Comparison of ENCODE assay signal across 28 cellular contexts in genomic region chr5:54725391-54726280, GRCh38.
DNase-seq lines count a peak whose midpoint lies in the region; ATAC-seq, FAIRE-seq and TF ChIP-seq lines count a peak whose summit lies in the region.
"Had no signal": no experiment of that assay in that cellular context is flagged by ENCODE, and none has a peak within 500 bp of the region (broad histone marks: within the 10 kb centered on the region; RNA-seq: fewer than 3 reads in every experiment).

No MANE protein-coding gene starts in this region.

- peak overlapping the region; percentile 36; the same call in 1 of the 2 replicates for H2AK5ac ChIP-seq in IMR-90 (ENCODE audit: low read depth, low read length)

- H2AFZ ChIP-seq in IMR-90 (replicated peaks; ENCODE audit: low read length, poor library complexity): peak overlapping the region; percentile 57

- no peak for TF ChIP-seq POLR2A in IMR-90 (IDR thresholded peaks at IDR 0.05; ENCODE audit: low read depth, low read length)

- H3K4me3 ChIP-seq in IMR-90 (ENCODE audit: insufficient read depth, low read depth, low read length) (no peak overlapping the region), bronchial epithelial cell (ENCODE audit: low read depth, low read length) (no peak overlapping the region)
- H3K4me3 ChIP-seq: BLaER1, right atrium auricular region, tibial artery had no signal

- peaks cover 7% of the 10 kb centered on the region for H3K27me3 Mint-ChIP-seq in activated CD8-positive, alpha-beta memory T cell treated with anti-CD3 and anti-CD28 coated beads, Interleukin-2, amount 10 ng/mL, durations not matched to agents 7 days and 5 days
- H3K27me3 Mint-ChIP-seq: central memory CD8-positive, alpha-beta T cell; stimulated activated naive CD8-positive, alpha-beta T cell treated with anti-CD3 and anti-CD28 coated beads, Interleukin-15, amount 100 ng/mL, for 72 hours had no signal

- H3K9ac ChIP-seq in IMR-90 (ENCODE audit: low read depth, low read length): no peak overlapping the region; the same call in 1 of the 2 replicates
- H3K9ac ChIP-seq: BLaER1 had no signal

- intact Hi-C loops in IMR-90 (cut with micrococcal nuclease): no loop called here

- peaks cover 2% of the 10 kb centered on the region for H3K9me3 Mint-ChIP-seq in activated CD8-positive, alpha-beta memory T cell treated with anti-CD3 and anti-CD28 coated beads, Interleukin-2, amount 10 ng/mL, durations not matched to agents 7 days and 5 days (ENCODE audit: low read depth)

- H3K27me3 ChIP-seq in IMR-90 (ENCODE audit: control insufficient read depth, insufficient read depth, low read length): no peaks in the 10 kb centered on the region
- peaks cover 2% of the 10 kb centered on the region for H3K27me3 ChIP-seq in bronchial epithelial cell (ENCODE audit: control insufficient read depth, insufficient read depth, low read length)
- H3K27me3 ChIP-seq: BLaER1, right atrium auricular region, tibial artery had no signal

- H3K14ac ChIP-seq in IMR-90 (replicated peaks; ENCODE audit: low read depth, low read length): peak overlapping the region; percentile 87; the same call in 1 of the 2 replicates

- H3K79me1 ChIP-seq in IMR-90 (ENCODE audit: low read depth in 1 of 2, low read length in 2 of 2): 0 out of 4 replicates have a peak, but pooled peaks cover 0 to 4% of the 10 kb centered on the region in 2 experiments

- peaks cover 7% of the 10 kb centered on the region for H3K36me3 Mint-ChIP-seq in activated CD8-positive, alpha-beta memory T cell treated with anti-CD3 and anti-CD28 coated beads, Interleukin-2, amount 10 ng/mL, durations not matched to agents 7 days and 5 days
- H3K36me3 Mint-ChIP-seq: T-cell had no signal

- H4K20me1 ChIP-seq in IMR-90 (ENCODE audit: insufficient read depth, low read length): no peaks in the 10 kb centered on the region
- H4K20me1 ChIP-seq: BLaER1 had no signal

- H3K4me2 ChIP-seq in IMR-90 (ENCODE audit: low read depth, low read length): peak overlapping the region; percentile 72; the same call in 1 of the 2 replicates
- H3K4me2 ChIP-seq: BLaER1 had no signal

- peak overlapping the region; percentile 80 for H2BK5ac ChIP-seq in IMR-90 (ENCODE audit: low read depth, low read length, poor library complexity, severe bottlenecking)

- peak; percentile 30 for DNase-seq in AG08395 (ENCODE audit: low spot score)
- peak; percentile 54 for DNase-seq in IMR-90
- peak; percentile 77 for DNase-seq in bronchial epithelial cell (ENCODE audit: low read depth)
- peak; percentile 62 for DNase-seq in islet precursor cell
- no peak for DNase-seq in NCI-H146 treated with DMSO at 0.1 percent for 48 hours (lab: John Stamatoyannopoulos, UW; ENCODE audit: unreplicated experiment)
- no peak for DNase-seq in activated CD8-positive, alpha-beta memory T cell treated with anti-CD3 and anti-CD28 coated beads, Interleukin-2, amount 10 ng/mL, durations not matched to agents 7 days and 5 days
- no peak for DNase-seq in GM13977 (ENCODE audit: low spot score)
- DNase-seq: activated CD4-positive, alpha-beta T cell treated with anti-CD3 and anti-CD28 coated beads for 1 hour; activated CD8-positive, alpha-beta T cell treated with anti-CD3 and anti-CD28 coated beads, Interleukin-2, amount 10 ng/mL, durations not matched to agents 7 days and 5 days; activated naive CD4-positive, alpha-beta T cell treated with Interleukin-2 at 50 U/mL for 16 hours; activated T-cell treated with anti-CD3 and anti-CD28 coated beads, Interleukin-2, amount 50 U/mL, for 4 hours; effector CD8-positive, alpha-beta T cell; KBM-7; left cardiac atrium; mesendoderm; naive thymus-derived CD4-positive, alpha-beta T cell; NCI-H187; NCI-H226; SHP77; stimulated activated naive CD8-positive, alpha-beta T cell treated with anti-CD3 and anti-CD28 coated beads, Interleukin-15, amount 100 ng/mL, for 72 hours; T-cell; tibial artery had no signal

- peak overlapping the region; percentile 87; the same call in 2 of the 3 replicates for H2BK15ac ChIP-seq in IMR-90 (ENCODE audit: low read depth, low read length)

- H3K27ac ChIP-seq in IMR-90 (ENCODE audit: insufficient read depth, low read length): peak overlapping the region; percentile 52; the same call in 1 of the 2 replicates
- H3K27ac ChIP-seq: BLaER1, right atrium auricular region, tibial artery had no signal

- H3K9me1 ChIP-seq in IMR-90 (ENCODE audit: insufficient read depth, low read length): peaks cover 7% of the 10 kb centered on the region

- TF ChIP-seq RAD21 in IMR-90 (IDR thresholded peaks at IDR 0.05; ENCODE audit: low read length): no peak

- no peak overlapping the region for H3K4me3 Mint-ChIP-seq in activated CD8-positive, alpha-beta memory T cell treated with anti-CD3 and anti-CD28 coated beads, Interleukin-2, amount 10 ng/mL, durations not matched to agents 7 days and 5 days
- H3K4me3 Mint-ChIP-seq: activated CD8-positive, alpha-beta T cell treated with anti-CD3 and anti-CD28 coated beads, Interleukin-2, amount 10 ng/mL, durations not matched to agents 7 days and 5 days; activated T-cell treated with anti-CD3 and anti-CD28 coated beads, Interleukin-2, amount 50 U/mL, for 4 hours; central memory CD8-positive, alpha-beta T cell; naive thymus-derived CD4-positive, alpha-beta T cell; stimulated activated naive CD8-positive, alpha-beta T cell treated with anti-CD3 and anti-CD28 coated beads, Interleukin-15, amount 100 ng/mL, for 72 hours; T-cell had no signal

- dilution Hi-C loops in IMR-90 (cut with HindIII; ENCODE audit: low sequenced_read_pairs, unreplicated experiment): no loop called here

- POLR2A ChIA-PET in IMR-90 (lab: Charles Lee; ENCODE audit: unreplicated experiment): interaction anchor here (0.6 kb wide), 1 partner anchor 119 kb away, joined by 3 read pairs; no protein-coding TSS in a partner anchor

- H4K5ac ChIP-seq in IMR-90 (ENCODE audit: low read depth, low read length): peak overlapping the region; percentile 97

- peak overlapping the region; percentile 89 for H2BK120ac ChIP-seq in IMR-90 (ENCODE audit: low read depth, low read length)

- H3K23ac ChIP-seq in IMR-90 (ENCODE audit: low read depth, low read length): peak overlapping the region; percentile 68; the same call in 1 of the 2 replicates

- ATAC-seq in IMR-90 (ENCODE audit: low read depth) (peak; percentile 69), GM21367 (IDR thresholded peaks at IDR 0.05; ENCODE audit: unreplicated experiment) (no peak)
- ATAC-seq in activated CD8-positive, alpha-beta memory T cell treated with anti-CD3 and anti-CD28 coated beads, Interleukin-2, amount 10 ng/mL, durations not matched to agents 7 days and 5 days: no peak
- ATAC-seq: activated CD8-positive, alpha-beta T cell treated with anti-CD3 and anti-CD28 coated beads, Interleukin-2, amount 10 ng/mL, durations not matched to agents 7 days and 5 days; activated T-cell treated with anti-CD3 and anti-CD28 coated beads, Interleukin-2, amount 50 U/mL, for 4 hours; HCT116; left cardiac atrium; naive thymus-derived CD4-positive, alpha-beta T cell; stimulated activated naive CD8-positive, alpha-beta T cell treated with anti-CD3 and anti-CD28 coated beads, Interleukin-15, amount 100 ng/mL, for 72 hours; T-cell had no signal

- peak overlapping the region; percentile 90 for H2BK20ac ChIP-seq in IMR-90 (ENCODE audit: low read depth, low read length)

- no TSS peak for BruUV-seq in IMR-90 (replicated peaks; lab: Mats Ljungman, UMichigan)

- H3K4me1 ChIP-seq in IMR-90 (ENCODE audit: control insufficient read depth, insufficient read depth, low read length): peaks cover 8% of the 10 kb centered on the region
- H3K4me1 ChIP-seq: BLaER1, right atrium auricular region had no signal

- peak overlapping the region; percentile 64 for H4K91ac ChIP-seq in IMR-90 (ENCODE audit: insufficient read depth, low read depth, low read length)

- WGBS in IMR-90 (ENCODE audit: extremely low coverage in 2 of 2, insufficient read length in 1 of 2), 2 experiments: no CpG with 5 or more reads among the region's 2 CpGs

- in situ Hi-C loops in IMR-90 (cut with MboI; ENCODE audit: low sequenced_read_pairs) (loop anchor here (25.0 kb wide), 1 partner anchor 437 kb away; the partner anchor contains the start of genes CDC20B and GPX8), GM13977 (cut with MboI; ENCODE audit: low pct_unique_long_range_greater_than_20kb, low sequenced_read_pairs, unreplicated experiment) (no loop called here)

- H3K4ac ChIP-seq in IMR-90 (ENCODE audit: low read depth, low read length): peak overlapping the region; percentile 65

- CTCF ChIA-PET in IMR-90 (lab: Yijun Ruan, JAX): no interaction called here
- CTCF ChIA-PET in activated CD8-positive, alpha-beta memory T cell treated with anti-CD3 and anti-CD28 coated beads, Interleukin-2, amount 10 ng/mL, durations not matched to agents 7 days and 5 days (lab: Charles Lee): interaction anchor here (1.0 to 1.3 kb wide), 3 partner anchors 19 to 142 kb away, joined by 3 read pairs; no protein-coding TSS in a partner anchor

- no peak overlapping the region for H2AK9ac ChIP-seq in IMR-90 (replicated peaks; ENCODE audit: low read depth, low read length, poor library complexity)

- H4K8ac ChIP-seq in IMR-90 (ENCODE audit: low read depth in 2 of 2, low read length in 2 of 2): peak overlapping the region in 1 of 2 experiments; percentile 81; a peak in 2 of 4 replicates

- peak overlapping the region; percentile 22; the same call in 1 of the 2 replicates for H3K56ac ChIP-seq in IMR-90 (ENCODE audit: extremely low read depth, insufficient read depth, low read length)

- H3K18ac ChIP-seq in IMR-90 (ENCODE audit: low read depth, low read length): peak overlapping the region; percentile 97

- TF ChIP-seq CTCF in IMR-90 (conservative IDR thresholded peaks at IDR 0.05; ENCODE audit: low read depth, low read length): no peak
- no peak for TF ChIP-seq CTCF in bronchial epithelial cell (IDR thresholded peaks at IDR 0.05; ENCODE audit: insufficient read depth, low read length, severe bottlenecking)
- TF ChIP-seq CTCF in GM13977 (IDR thresholded peaks at IDR 0.05; ENCODE audit: extremely low read depth, insufficient read depth, missing control alignments): no peak

- peaks cover under 1% of the 10 kb centered on the region for H3K4me1 Mint-ChIP-seq in activated CD8-positive, alpha-beta memory T cell treated with anti-CD3 and anti-CD28 coated beads, Interleukin-2, amount 10 ng/mL, durations not matched to agents 7 days and 5 days
- H3K4me1 Mint-ChIP-seq: central memory CD8-positive, alpha-beta T cell; stimulated activated naive CD8-positive, alpha-beta T cell treated with anti-CD3 and anti-CD28 coated beads, Interleukin-15, amount 100 ng/mL, for 72 hours had no signal

- no peaks in the 10 kb centered on the region for H3K36me3 ChIP-seq in IMR-90 (ENCODE audit: control insufficient read depth, insufficient read depth, low read length)
- H3K36me3 ChIP-seq in bronchial epithelial cell (ENCODE audit: control insufficient read depth, insufficient read depth, low read length): no peaks in the 10 kb centered on the region
- H3K36me3 ChIP-seq: BLaER1, right atrium auricular region, tibial artery had no signal

- H3K27ac Mint-ChIP-seq in activated CD8-positive, alpha-beta memory T cell treated with anti-CD3 and anti-CD28 coated beads, Interleukin-2, amount 10 ng/mL, durations not matched to agents 7 days and 5 days: no peak overlapping the region
- H3K27ac Mint-ChIP-seq: activated CD8-positive, alpha-beta T cell treated with anti-CD3 and anti-CD28 coated beads, Interleukin-2, amount 10 ng/mL, durations not matched to agents 7 days and 5 days; T-cell had no signal

- no peaks in the 10 kb centered on the region for H3K9me3 ChIP-seq in IMR-90 (ENCODE audit: control insufficient read depth, insufficient read depth, low read length)
- H3K9me3 ChIP-seq: right atrium auricular region, tibial artery had no signal

- no peak for FAIRE-seq in bronchial epithelial cell (lab: Jason Lieb, UNC)
- FAIRE-seq: TTC549 had no signal

Comparison
In these comparisons a context has a peak if more than half of its experiments do, and no peak if none do; other contexts are left out.
1. DNase-seq: peak in AG08395 (single experiment), IMR-90 (single experiment), bronchial epithelial cell (single experiment) and islet precursor cell (single experiment); none in NCI-H146 treated with DMSO at 0.1 percent for 48 hours (single experiment), activated CD8-positive, alpha-beta memory T cell treated with anti-CD3 and anti-CD28 coated beads, Interleukin-2, amount 10 ng/mL, durations not matched to agents 7 days and 5 days (single experiment) and GM13977 (single experiment).